In the genomic region with DNA sequence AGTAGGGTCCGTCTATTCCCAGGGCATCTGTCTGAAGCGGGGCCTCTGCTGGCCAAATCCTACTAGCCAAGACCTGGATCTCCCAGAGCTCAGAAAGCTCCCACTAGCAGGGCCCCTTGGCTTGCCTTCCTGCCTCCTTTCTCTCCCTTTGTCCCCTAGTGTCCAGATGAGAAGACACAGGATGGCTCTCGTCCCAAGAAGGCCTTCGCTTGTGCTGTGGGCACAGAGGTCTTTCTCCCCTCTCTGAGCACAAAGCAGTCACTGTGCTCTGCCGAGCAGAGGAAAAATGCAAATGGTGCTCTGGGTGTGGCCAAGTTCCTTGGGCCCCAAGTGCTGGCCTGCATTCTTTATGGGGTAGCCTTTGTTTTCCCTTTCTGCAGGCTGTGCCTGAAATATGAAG, we compare ENCODE assay signal across 1 cellular context.
TF ChIP-seq lines count a peak whose summit lies in the region.

No MANE protein-coding gene starts in this region.

TF ChIP-seq in GM12878, 131 proteins besides CTCF, POLR2A, EP300 and RAD21 (continued from another document):
- no peak for TF ChIP-seq SIX5 (IDR thresholded peaks at IDR 0.05; ENCODE audit: low read depth, low read length, severe bottlenecking)
- no peak for TF ChIP-seq NRF1 (conservative IDR thresholded peaks at IDR 0.05; ENCODE audit: low read depth, low read length)
- no peak for TF ChIP-seq BMI1 (IDR thresholded peaks at IDR 0.05; ENCODE audit: borderline replicate concordance)
- TF ChIP-seq KAT2A (conservative IDR thresholded peaks at IDR 0.05; ENCODE audit: control insufficient read depth, low read depth, low read length): no peak
